Comparison of ENCODE assay signal across 2 cellular contexts in the genomic region with DNA sequence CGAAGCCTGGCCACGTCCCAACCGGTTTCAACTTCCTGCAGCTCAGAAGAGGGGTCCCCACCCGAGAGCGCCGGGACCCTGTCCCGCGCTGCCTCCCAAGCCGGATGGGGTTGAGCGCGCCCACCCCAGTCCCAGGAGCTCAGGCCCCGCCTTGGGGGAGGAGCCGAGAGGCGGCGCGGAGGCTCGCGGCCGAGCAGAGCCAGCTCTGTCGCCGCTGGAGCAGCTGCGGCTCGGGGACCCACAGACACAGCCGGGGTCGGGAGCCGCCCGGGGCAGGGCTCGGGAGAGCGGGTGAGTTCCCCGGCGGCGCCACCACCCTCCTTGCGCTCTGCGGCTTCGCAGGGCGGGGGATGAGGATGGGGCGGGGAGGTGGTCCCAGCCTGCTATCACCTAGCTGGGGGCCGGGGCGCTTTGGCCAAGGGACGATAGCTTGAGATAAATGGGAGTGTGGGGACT.
TF ChIP-seq lines count a peak whose summit lies in the region.

TSS of gene PPP1R16B (plus strand) at position 196 of the 456 bp plus-strand sequence. CDS start 30,229 bp downstream, outside the sequence.

TF ChIP-seq in IMR-90, 13 proteins besides CTCF, POLR2A, EP300 and RAD21:
- TF ChIP-seq BHLHE40 (IDR thresholded peaks at IDR 0.05; ENCODE audit: low read depth, low read length) (no peak), MXI1 (IDR thresholded peaks at IDR 0.05; ENCODE audit: borderline replicate concordance, low read depth, low read length) (no peak), MAZ (IDR thresholded peaks at IDR 0.05; ENCODE audit: borderline replicate concordance, low read depth, low read length) (no peak), FOS (IDR thresholded peaks at IDR 0.05; ENCODE audit: low read depth, low read length) (no peak), CHD1 (IDR thresholded peaks at IDR 0.05; ENCODE audit: low read depth, low read length) (no peak), RCOR1 (IDR thresholded peaks at IDR 0.05; ENCODE audit: insufficient replicate concordance, low read length) (no peak), RFX5 (IDR thresholded peaks at IDR 0.05; ENCODE audit: low read depth, low read length) (no peak), CEBPB (IDR thresholded peaks at IDR 0.05; ENCODE audit: low read depth, low read length) (no peak), SMC3 (IDR thresholded peaks at IDR 0.05; ENCODE audit: low read depth, low read length) (no peak)
- TF ChIP-seq, protein P1, sequence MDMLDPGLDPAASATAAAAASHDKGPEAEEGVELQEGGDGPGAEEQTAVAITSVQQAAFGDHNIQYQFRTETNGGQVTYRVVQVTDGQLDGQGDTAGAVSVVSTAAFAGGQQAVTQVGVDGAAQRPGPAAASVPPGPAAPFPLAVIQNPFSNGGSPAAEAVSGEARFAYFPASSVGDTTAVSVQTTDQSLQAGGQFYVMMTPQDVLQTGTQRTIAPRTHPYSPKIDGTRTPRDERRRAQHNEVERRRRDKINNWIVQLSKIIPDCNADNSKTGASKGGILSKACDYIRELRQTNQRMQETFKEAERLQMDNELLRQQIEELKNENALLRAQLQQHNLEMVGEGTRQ (IDR thresholded peaks at IDR 0.05; ENCODE audit: low read depth, low read length), result no peak

TF ChIP-seq in HepG2, 621 proteins besides CTCF, POLR2A, EP300 and RAD21:
- TF ChIP-seq ZNF891 (CRISPR knock-in tag; IDR thresholded peaks at IDR 0.05) (peak; percentile 22; the same call in 1 of the 2 replicates), EED (CRISPR knock-in tag; IDR thresholded peaks at IDR 0.05) (peak; percentile 49; the same call in 1 of the 2 replicates), ZNF678 (CRISPR knock-in tag; IDR thresholded peaks at IDR 0.05) (no peak), EHMT2 (IDR thresholded peaks at IDR 0.05; ENCODE audit: borderline replicate concordance, low read depth, low read length) (no peak), ZNF788 (CRISPR knock-in tag; IDR thresholded peaks at IDR 0.05; ENCODE audit: borderline replicate concordance) (0 out of 2 replicates have a peak, but pooled peaks have one; percentile 48), SPEN (CRISPR knock-in tag; IDR thresholded peaks at IDR 0.05; ENCODE audit: low read depth) (no peak), SALL2 (CRISPR knock-in tag; IDR thresholded peaks at IDR 0.05) (0 out of 2 replicates have a peak, but pooled peaks have one; percentile 48), KLF13 (CRISPR knock-in tag; IDR thresholded peaks at IDR 0.05) (no peak), ETV6 (CRISPR knock-in tag; conservative IDR thresholded peaks at IDR 0.05) (no peak), ZNF530 (CRISPR knock-in tag; IDR thresholded peaks at IDR 0.05; ENCODE audit: low read depth) (no peak), ZBTB38 (CRISPR knock-in tag; IDR thresholded peaks at IDR 0.05) (peak; percentile 11; the same call in 1 of the 2 replicates), EZH2 (conservative IDR thresholded peaks at IDR 0.05; ENCODE audit: low read depth, low read length) (peak; percentile 65; the same call in 1 of the 2 replicates), ZNF777 (CRISPR knock-in tag; IDR thresholded peaks at IDR 0.05) (peak; percentile 22; the same call in 1 of the 2 replicates), GABPB1 (CRISPR knock-in tag; IDR thresholded peaks at IDR 0.05) (peak; percentile 37; the same call in 1 of the 2 replicates), ZBTB14 (CRISPR knock-in tag; IDR thresholded peaks at IDR 0.05) (no peak), ZNF839 (CRISPR knock-in tag; IDR thresholded peaks at IDR 0.05; ENCODE audit: borderline replicate concordance) (0 out of 2 replicates have a peak, but pooled peaks have one; percentile 73)
- TF ChIP-seq, protein P2, sequence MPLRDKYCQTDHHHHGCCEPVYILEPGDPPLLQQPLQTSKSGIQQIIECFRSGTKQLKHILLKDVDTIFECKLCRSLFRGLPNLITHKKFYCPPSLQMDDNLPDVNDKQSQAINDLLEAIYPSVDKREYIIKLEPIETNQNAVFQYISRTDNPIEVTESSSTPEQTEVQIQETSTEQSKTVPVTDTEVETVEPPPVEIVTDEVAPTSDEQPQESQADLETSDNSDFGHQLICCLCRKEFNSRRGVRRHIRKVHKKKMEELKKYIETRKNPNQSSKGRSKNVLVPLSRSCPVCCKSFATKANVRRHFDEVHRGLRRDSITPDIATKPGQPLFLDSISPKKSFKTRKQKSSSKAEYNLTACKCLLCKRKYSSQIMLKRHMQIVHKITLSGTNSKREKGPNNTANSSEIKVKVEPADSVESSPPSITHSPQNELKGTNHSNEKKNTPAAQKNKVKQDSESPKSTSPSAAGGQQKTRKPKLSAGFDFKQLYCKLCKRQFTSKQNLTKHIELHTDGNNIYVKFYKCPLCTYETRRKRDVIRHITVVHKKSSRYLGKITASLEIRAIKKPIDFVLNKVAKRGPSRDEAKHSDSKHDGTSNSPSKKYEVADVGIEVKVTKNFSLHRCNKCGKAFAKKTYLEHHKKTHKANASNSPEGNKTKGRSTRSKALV (CRISPR knock-in tag; IDR thresholded peaks at IDR 0.05), result 0 out of 2 replicates have a peak, but pooled peaks have one; percentile 27
- TF ChIP-seq, protein P3, sequence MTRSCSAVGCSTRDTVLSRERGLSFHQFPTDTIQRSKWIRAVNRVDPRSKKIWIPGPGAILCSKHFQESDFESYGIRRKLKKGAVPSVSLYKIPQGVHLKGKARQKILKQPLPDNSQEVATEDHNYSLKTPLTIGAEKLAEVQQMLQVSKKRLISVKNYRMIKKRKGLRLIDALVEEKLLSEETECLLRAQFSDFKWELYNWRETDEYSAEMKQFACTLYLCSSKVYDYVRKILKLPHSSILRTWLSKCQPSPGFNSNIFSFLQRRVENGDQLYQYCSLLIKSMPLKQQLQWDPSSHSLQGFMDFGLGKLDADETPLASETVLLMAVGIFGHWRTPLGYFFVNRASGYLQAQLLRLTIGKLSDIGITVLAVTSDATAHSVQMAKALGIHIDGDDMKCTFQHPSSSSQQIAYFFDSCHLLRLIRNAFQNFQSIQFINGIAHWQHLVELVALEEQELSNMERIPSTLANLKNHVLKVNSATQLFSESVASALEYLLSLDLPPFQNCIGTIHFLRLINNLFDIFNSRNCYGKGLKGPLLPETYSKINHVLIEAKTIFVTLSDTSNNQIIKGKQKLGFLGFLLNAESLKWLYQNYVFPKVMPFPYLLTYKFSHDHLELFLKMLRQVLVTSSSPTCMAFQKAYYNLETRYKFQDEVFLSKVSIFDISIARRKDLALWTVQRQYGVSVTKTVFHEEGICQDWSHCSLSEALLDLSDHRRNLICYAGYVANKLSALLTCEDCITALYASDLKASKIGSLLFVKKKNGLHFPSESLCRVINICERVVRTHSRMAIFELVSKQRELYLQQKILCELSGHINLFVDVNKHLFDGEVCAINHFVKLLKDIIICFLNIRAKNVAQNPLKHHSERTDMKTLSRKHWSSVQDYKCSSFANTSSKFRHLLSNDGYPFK (CRISPR knock-in tag; IDR thresholded peaks at IDR 0.05; ENCODE audit: borderline replicate concordance), result peak; percentile 17; the same call in 1 of the 2 replicates
- TF ChIP-seq, protein P4, sequence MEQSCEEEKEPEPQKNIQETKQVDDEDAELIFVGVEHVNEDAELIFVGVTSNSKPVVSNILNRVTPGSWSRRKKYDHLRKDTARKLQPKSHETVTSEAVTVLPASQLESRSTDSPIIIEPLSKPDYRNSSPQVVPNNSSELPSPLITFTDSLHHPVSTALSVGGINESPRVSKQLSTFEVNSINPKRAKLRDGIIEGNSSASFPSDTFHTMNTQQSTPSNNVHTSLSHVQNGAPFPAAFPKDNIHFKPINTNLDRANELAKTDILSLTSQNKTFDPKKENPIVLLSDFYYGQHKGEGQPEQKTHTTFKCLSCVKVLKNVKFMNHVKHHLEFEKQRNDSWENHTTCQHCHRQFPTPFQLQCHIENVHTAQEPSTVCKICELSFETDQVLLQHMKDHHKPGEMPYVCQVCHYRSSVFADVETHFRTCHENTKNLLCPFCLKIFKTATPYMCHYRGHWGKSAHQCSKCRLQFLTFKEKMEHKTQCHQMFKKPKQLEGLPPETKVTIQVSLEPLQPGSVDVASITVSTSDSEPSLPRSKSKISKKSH (CRISPR knock-in tag; IDR thresholded peaks at IDR 0.05; ENCODE audit: borderline replicate concordance), result 0 out of 2 replicates have a peak, but pooled peaks have one; percentile 20
- TF ChIP-seq, protein P5, sequence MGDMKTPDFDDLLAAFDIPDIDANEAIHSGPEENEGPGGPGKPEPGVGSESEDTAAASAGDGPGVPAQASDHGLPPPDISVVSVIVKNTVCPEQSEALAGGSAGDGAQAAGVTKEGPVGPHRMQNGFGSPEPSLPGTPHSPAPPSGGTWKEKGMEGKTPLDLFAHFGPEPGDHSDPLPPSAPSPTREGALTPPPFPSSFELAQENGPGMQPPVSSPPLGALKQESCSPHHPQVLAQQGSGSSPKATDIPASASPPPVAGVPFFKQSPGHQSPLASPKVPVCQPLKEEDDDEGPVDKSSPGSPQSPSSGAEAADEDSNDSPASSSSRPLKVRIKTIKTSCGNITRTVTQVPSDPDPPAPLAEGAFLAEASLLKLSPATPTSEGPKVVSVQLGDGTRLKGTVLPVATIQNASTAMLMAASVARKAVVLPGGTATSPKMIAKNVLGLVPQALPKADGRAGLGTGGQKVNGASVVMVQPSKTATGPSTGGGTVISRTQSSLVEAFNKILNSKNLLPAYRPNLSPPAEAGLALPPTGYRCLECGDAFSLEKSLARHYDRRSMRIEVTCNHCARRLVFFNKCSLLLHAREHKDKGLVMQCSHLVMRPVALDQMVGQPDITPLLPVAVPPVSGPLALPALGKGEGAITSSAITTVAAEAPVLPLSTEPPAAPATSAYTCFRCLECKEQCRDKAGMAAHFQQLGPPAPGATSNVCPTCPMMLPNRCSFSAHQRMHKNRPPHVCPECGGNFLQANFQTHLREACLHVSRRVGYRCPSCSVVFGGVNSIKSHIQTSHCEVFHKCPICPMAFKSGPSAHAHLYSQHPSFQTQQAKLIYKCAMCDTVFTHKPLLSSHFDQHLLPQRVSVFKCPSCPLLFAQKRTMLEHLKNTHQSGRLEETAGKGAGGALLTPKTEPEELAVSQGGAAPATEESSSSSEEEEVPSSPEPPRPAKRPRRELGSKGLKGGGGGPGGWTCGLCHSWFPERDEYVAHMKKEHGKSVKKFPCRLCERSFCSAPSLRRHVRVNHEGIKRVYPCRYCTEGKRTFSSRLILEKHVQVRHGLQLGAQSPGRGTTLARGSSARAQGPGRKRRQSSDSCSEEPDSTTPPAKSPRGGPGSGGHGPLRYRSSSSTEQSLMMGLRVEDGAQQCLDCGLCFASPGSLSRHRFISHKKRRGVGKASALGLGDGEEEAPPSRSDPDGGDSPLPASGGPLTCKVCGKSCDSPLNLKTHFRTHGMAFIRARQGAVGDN (CRISPR knock-in tag; IDR thresholded peaks at IDR 0.05), result peak; percentile 30; the same call in 1 of the 2 replicates
